ENCODE assay signal across 8 cellular contexts in genomic region chr7:155644178-155644970, GRCh38. TPM values are rescaled to one million over a fixed set of nuclear protein-coding genes. Genes with fewer than 3 reads are reported as not detected.
DNase-seq lines count a peak whose midpoint lies in the region; ATAC-seq, FAIRE-seq and TF ChIP-seq lines count a peak whose summit lies in the region.

A gene with protein sequence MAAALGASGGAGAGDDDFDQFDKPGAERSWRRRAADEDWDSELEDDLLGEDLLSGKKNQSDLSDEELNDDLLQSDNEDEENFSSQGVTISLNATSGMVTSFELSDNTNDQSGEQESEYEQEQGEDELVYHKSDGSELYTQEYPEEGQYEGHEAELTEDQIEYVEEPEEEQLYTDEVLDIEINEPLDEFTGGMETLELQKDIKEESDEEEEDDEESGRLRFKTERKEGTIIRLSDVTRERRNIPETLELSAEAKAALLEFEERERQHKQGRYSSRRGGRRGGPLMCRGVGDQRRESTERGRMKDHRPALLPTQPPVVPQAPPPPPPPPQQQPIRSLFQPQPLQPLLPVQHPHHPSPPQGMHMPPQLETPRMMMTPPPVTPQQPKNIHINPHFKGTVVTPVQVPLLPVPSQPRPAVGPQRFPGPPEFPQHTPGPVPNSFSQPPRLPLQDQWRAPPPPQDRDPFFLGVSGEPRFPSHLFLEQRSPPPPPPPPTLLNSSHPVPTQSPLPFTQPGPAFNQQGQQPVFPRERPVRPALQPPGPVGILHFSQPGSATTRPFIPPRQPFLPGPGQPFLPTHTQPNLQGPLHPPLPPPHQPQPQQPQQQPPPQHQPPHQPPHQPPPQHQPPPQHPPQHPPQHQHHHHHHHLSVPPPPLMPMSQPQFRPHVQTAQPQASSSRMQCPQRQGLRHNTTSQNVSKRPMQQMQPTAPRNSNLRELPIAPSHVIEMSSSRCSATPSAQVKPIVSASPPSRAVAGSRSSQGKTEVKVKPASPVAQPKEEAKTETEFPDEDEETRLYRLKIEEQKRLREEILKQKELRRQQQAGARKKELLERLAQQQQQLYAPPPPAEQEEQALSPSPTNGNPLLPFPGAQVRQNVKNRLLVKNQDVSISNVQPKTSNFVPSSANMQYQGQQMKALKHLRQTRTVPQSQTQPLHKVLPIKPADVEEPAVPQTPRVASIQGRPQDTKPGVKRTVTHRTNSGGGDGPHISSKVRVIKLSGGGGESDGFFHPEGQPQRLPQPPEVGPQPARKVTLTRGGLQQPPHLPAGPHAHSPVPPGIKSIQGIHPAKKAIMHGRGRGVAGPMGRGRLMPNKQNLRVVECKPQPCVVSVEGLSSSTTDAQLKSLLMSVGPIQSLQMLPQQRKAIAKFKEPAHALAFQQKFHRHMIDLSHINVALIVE (plus strand): TSS chr7:155644661. CDS start chr7:155644877, 216 bp downstream.

- H3K4me2 ChIP-seq in HepG2 (ENCODE audit: low read depth, low read length) = peak within 1 kb of the TSS; percentile 76

- peaks cover 2 to 13% of the 10 kb centered on the region in 2 experiments for H3K36me3 ChIP-seq in HepG2 (replicated peaks in 1 of 2; ENCODE audit: control insufficient read depth in 1 of 2, insufficient read depth in 2 of 2, low read length in 2 of 2)

- H3K4me1 ChIP-seq in HepG2 (ENCODE audit: insufficient read depth, low read length) = peaks cover 53% of the 10 kb centered on the region

- peak; percentile 39 for TF ChIP-seq RAD21 in HepG2 (CRISPR knock-in tag; IDR thresholded peaks at IDR 0.05)

- peaks cover 54% of the 10 kb centered on the region for H3K79me2 ChIP-seq in HepG2 (ENCODE audit: insufficient read depth, low read length)

- intact Hi-C loops in HepG2 (cut with micrococcal nuclease; ENCODE audit: unreplicated experiment) = loop anchor here (1.0 kb wide), 2 partner anchors 25 to 46 kb away; no protein-coding TSS in a partner anchor

- CTCF ChIA-PET in HepG2 (lab: Yijun Ruan, JAX; ENCODE audit: low intra/inter-chr PET ratio, low total read pairs) = interaction anchor here (0.6 to 1.5 kb wide), 2 partner anchors 26 to 45 kb away, joined by 3 read pairs; no protein-coding TSS in a partner anchor

- peaks cover 24% of the 10 kb centered on the region; the same call in 1 of the 2 replicates for H4K20me1 ChIP-seq in HepG2 (ENCODE audit: insufficient read depth, low read length)

- peak; percentile 60 for FAIRE-seq in HepG2 (lab: Jason Lieb, UNC)

- H3K27ac ChIP-seq in HepG2 (ENCODE audit: extremely low read length, insufficient read depth, low read length) = peak within 1 kb of the TSS; percentile 97

- peak; percentile 79 to 92 for TF ChIP-seq POLR2A in HepG2 (IDR thresholded peaks at IDR 0.05; ENCODE audit: insufficient read depth in 1 of 2, low read depth in 2 of 2, low read length in 2 of 2)

- TF ChIP-seq CTCF in HepG2 (CRISPR knock-in tag; IDR thresholded peaks at IDR 0.05) = peak; percentile 17; the same call in 1 of the 2 replicates

- 0% methylated on average over 7 of the region's 85 CpGs for WGBS in HepG2 (ENCODE audit: low lambda C conversion rate)

- TF ChIP-seq EP300 in HepG2 (IDR thresholded peaks at IDR 0.05; ENCODE audit: low read depth in 2 of 2, low read length in 2 of 2) = no peak
- no peak for TF ChIP-seq EP300 in HepG2 (CRISPR knock-in tag; IDR thresholded peaks at IDR 0.05; ENCODE audit: borderline replicate concordance)

- in situ Hi-C loops in HepG2 (cut with HindIII; ENCODE audit: extremely low pct_ligation_motif_present, low pct_unique_long_range_greater_than_20kb) = no loop called here

- H3K9ac ChIP-seq in HepG2 (ENCODE audit: insufficient read depth, low read depth, low read length) = peak within 1 kb of the TSS; percentile 98

- BruUV-seq in HepG2 (replicated peaks; lab: Mats Ljungman, UMichigan) = no TSS peak

- POLR2A ChIA-PET in HepG2 (lab: Yijun Ruan, JAX) = interaction anchor here (0.7 to 2.3 kb wide), 14 partner anchors 8 to 164 kb away, joined by 3 to 72 read pairs (median 4); no protein-coding TSS in a partner anchor

- H2AFZ ChIP-seq in HepG2 (ENCODE audit: low read length) = no peak within 1 kb of the TSS

- DNase-seq in C1 segment of cervical spinal cord (lab: John Stamatoyannopoulos, UW) (peak; percentile 60 to 92 (median 84)), NCI-H69 (lab: John Stamatoyannopoulos, UW) (peak; percentile 92), dermis blood vessel endothelial cell (peak; percentile 83), HepG2 (ENCODE audit: low spot score) (peak; percentile 88)
- DNase-seq in activated CD4-positive, alpha-beta T cell treated with anti-CD3 and anti-CD28 coated beads, Interleukin-2, amount 50 U/mL, for 24 hours (ENCODE audit: low read depth in 1 of 2, low spot score in 1 of 2) = peak; percentile 69 to 77
- DNase-seq in stimulated activated CD4-positive, alpha-beta T cell treated with anti-CD3 and anti-CD28 coated beads, Interleukin-2, amount 100 ng/mL, for 48 hours = peak; percentile 74 to 75

- H3K9me3 ChIP-seq in HepG2 (ENCODE audit: low read length) = peaks cover 10% of the 10 kb centered on the region; the same call in 1 of the 2 replicates

- ATAC-seq in GM19328 (IDR thresholded peaks at IDR 0.05; ENCODE audit: unreplicated experiment) = peak; percentile 80
- ATAC-seq in HG03469 (IDR thresholded peaks at IDR 0.05; ENCODE audit: unreplicated experiment) = peak; percentile 67
- peak; percentile 94 for ATAC-seq in HepG2

- H3K27me3 ChIP-seq in HepG2 (ENCODE audit: control insufficient read depth in 1 of 2, insufficient read depth in 2 of 2, low read length in 2 of 2) = no peaks in the 10 kb centered on the region; a peak in 1 of 5 replicates

- H3K4me3 ChIP-seq in HepG2 (replicated peaks in 1 of 3; ENCODE audit: insufficient read depth in 1 of 3, low read depth in 2 of 3, low read length in 3 of 3) = peak within 1 kb of the TSS; percentile 80 to 95 (median 94)

TF ChIP-seq in HepG2, 621 proteins besides CTCF, POLR2A, EP300 and RAD21 (continues in another document):
- TF ChIP-seq ZNF776 (CRISPR knock-in tag; IDR thresholded peaks at IDR 0.05) (peak; percentile 2; the same call in 1 of the 2 replicates), GZF1 (CRISPR knock-in tag; IDR thresholded peaks at IDR 0.05) (peak; percentile 86), ZNF616 (CRISPR knock-in tag; IDR thresholded peaks at IDR 0.05; ENCODE audit: low read depth) (no peak), SMARCE1 (IDR thresholded peaks at IDR 0.05; ENCODE audit: borderline replicate concordance) (no peak), RBM39 (IDR thresholded peaks at IDR 0.05; ENCODE audit: low read depth, low read length, poor library complexity, severe bottlenecking) (peak; percentile 26), SMAD3 (CRISPR knock-in tag; IDR thresholded peaks at IDR 0.05) (peak; percentile 26), PITX1 (CRISPR knock-in tag; IDR thresholded peaks at IDR 0.05) (peak; percentile 56; the same call in 1 of the 2 replicates), CEBPZ (IDR thresholded peaks at IDR 0.05; ENCODE audit: low read length) (no peak), NFE2L1 (CRISPR knock-in tag; IDR thresholded peaks at IDR 0.05; ENCODE audit: borderline replicate concordance) (no peak), SIX1 (CRISPR knock-in tag; IDR thresholded peaks at IDR 0.05; ENCODE audit: borderline replicate concordance) (no peak)

RNA-seq across cellular contexts. Expression of the gene that starts here (rescaled TPM):
- total RNA-seq in dermis blood vessel endothelial cell = 23.1 and 31.3 TPM in 2 replicates
- 22.3 and 28.9 TPM in 2 replicates for total RNA-seq in HepG2 (2016; rRNA removed; fragmentation: Illumina TruSeq; extraction: Trizol)
- total RNA-seq in HepG2 (2016; cell fraction: cytosol; rRNA removed; fragmentation: Illumina TruSeq; extraction: Trizol; ENCODE audit: low read depth) = 316 and 350 TPM in 2 replicates
- 18.9 and 26.2 TPM in 2 replicates for total RNA-seq in HepG2 (2016; cell fraction: insoluble cytoplasmic fraction; rRNA removed; fragmentation: Illumina TruSeq; extraction: Trizol)
- 57.6 and 59.9 TPM in 2 replicates for total RNA-seq in HepG2 (2016; cell fraction: membrane; rRNA removed; fragmentation: Illumina TruSeq; extraction: Trizol)
- total RNA-seq in HepG2 (2016; cell fraction: nucleus; rRNA removed; fragmentation: Illumina TruSeq; extraction: Trizol) = 50.1 and 55.5 TPM in 2 replicates
- 12.4 TPM in 2 replicates for polyA plus RNA-seq in HepG2 (2011; rRNA removed)
- polyA plus RNA-seq in HepG2 (2011; cell fraction: cytosol; rRNA removed) = 5.1 and 5.5 TPM in 2 replicates
- polyA plus RNA-seq in HepG2 (2011; cell fraction: nucleus; rRNA removed) = 79.7 and 90.7 TPM in 2 replicates
- polyA plus RNA-seq in HepG2 (2012) = 26.4 and 28.0 TPM in 2 replicates
- 3.1 and 3.3 TPM in 2 replicates for polyA plus RNA-seq in HepG2 (2016; cell fraction: cytosol; fragmentation: Illumina TruSeq; extraction: Trizol; ENCODE audit: low read depth)
- 10.1 and 11.9 TPM in 2 replicates for polyA plus RNA-seq in HepG2 (2016; cell fraction: insoluble cytoplasmic fraction; fragmentation: Illumina TruSeq; extraction: Trizol; ENCODE audit: low read depth)
- 4.5 and 4.7 TPM in 2 replicates for polyA plus RNA-seq in HepG2 (2016; cell fraction: membrane; fragmentation: Illumina TruSeq; extraction: Trizol; ENCODE audit: low read depth)
- polyA plus RNA-seq in HepG2 (2016; cell fraction: nucleus; fragmentation: Illumina TruSeq; extraction: Trizol; ENCODE audit: insufficient read depth, low read depth) = 38.9 and 41.2 TPM in 2 replicates
- polyA minus RNA-seq in HepG2 (2011; rRNA and poly(A)+ RNA removed; ENCODE audit: low replicate concordance) = 18.7 and 23.4 TPM in 2 replicates
- polyA minus RNA-seq in HepG2 (2011; cell fraction: cytosol; rRNA and poly(A)+ RNA removed) = 21.6 and 23.1 TPM in 2 replicates
- polyA minus RNA-seq in HepG2 (2011; cell fraction: nucleus; rRNA and poly(A)+ RNA removed) = 99.0 and 111 TPM in 2 replicates

Comparison
In these comparisons a context has a peak if more than half of its experiments do, and no peak if none do; other contexts are left out.
1. Peak in every context shown above with its lines: DNase-seq, ATAC-seq, H3K4me3 ChIP-seq and H3K27ac ChIP-seq.